Comparison of ENCODE assay signal across 12 cellular contexts in genomic region chr21:45318556-45319341, GRCh38. TPM values are rescaled to one million over a fixed set of nuclear protein-coding genes. Genes with fewer than 3 reads are reported as not detected.
A peak's percentile ranks its signal among the peaks of the same experiment; 100 is the strongest.
DNase-seq lines count a peak whose midpoint lies in the region; ATAC-seq, FAIRE-seq and TF ChIP-seq lines count a peak whose summit lies in the region.
"Had no signal": no experiment of that assay in that cellular context is flagged by ENCODE, and none has a peak within 500 bp of the region (broad histone marks: within the 10 kb centered on the region; RNA-seq: fewer than 3 reads in every experiment).

No MANE protein-coding gene starts in this region.

- peak overlapping the region; percentile 19; the same call in 1 of the 2 replicates for H3K4me2 ChIP-seq in SK-N-SH
- H3K4me2 ChIP-seq in endothelial cell of umbilical vein (ENCODE audit: insufficient read depth, low read length), result no peak overlapping the region
- H3K4me2 ChIP-seq in mesenchymal stem cell (ENCODE audit: low read length, poor library complexity, severe bottlenecking), result no peak overlapping the region

- TF ChIP-seq EP300 in SK-N-SH (IDR thresholded peaks at IDR 0.05; ENCODE audit: borderline replicate concordance in 1 of 2, low read depth in 1 of 2, low read length in 1 of 2), result no peak

- H3K9me3 ChIP-seq in SK-N-SH (no peaks in the 10 kb centered on the region), endothelial cell of umbilical vein (replicated peaks; ENCODE audit: control insufficient read depth, insufficient read depth, low read length) (no peaks in the 10 kb centered on the region), mesenchymal stem cell (ENCODE audit: control insufficient read depth, low read length) (no peaks in the 10 kb centered on the region), tibial artery (no peaks in the 10 kb centered on the region)
- H3K9me3 ChIP-seq in effector memory CD4-positive, alpha-beta T cell (ENCODE audit: control insufficient read depth, low read length), result no peaks in the 10 kb centered on the region

- no peaks in the 10 kb centered on the region for H3K27me3 ChIP-seq in SK-N-SH (ENCODE audit: insufficient read depth)
- H3K27me3 ChIP-seq in endothelial cell of umbilical vein (ENCODE audit: control insufficient read depth in 2 of 2, insufficient read depth in 2 of 2, low read length in 2 of 2), result no peaks in the 10 kb centered on the region
- peaks cover 0 to 15% of the 10 kb centered on the region in 2 experiments for H3K27me3 ChIP-seq in mesenchymal stem cell (ENCODE audit: control insufficient read depth in 1 of 2, insufficient read depth in 1 of 2, low read length in 2 of 2)
- no peaks in the 10 kb centered on the region for H3K27me3 ChIP-seq in tibial artery
- no peaks in the 10 kb centered on the region for H3K27me3 ChIP-seq in effector memory CD4-positive, alpha-beta T cell (replicated peaks; ENCODE audit: control insufficient read depth, insufficient read depth, low read length, poor library complexity, severe bottlenecking)

- peak overlapping the region; percentile 99 for H2BK120ac ChIP-seq in mesenchymal stem cell (ENCODE audit: low read depth, low read length)

- peak overlapping the region; percentile 24 for H2AK5ac ChIP-seq in mesenchymal stem cell (ENCODE audit: low read length, severe bottlenecking)

- H3K4me3 ChIP-seq in SK-N-SH (ENCODE audit: low read depth in 2 of 2, low read length in 1 of 2) (no peak overlapping the region), endothelial cell of umbilical vein (replicated peaks in 1 of 3; ENCODE audit: insufficient read depth in 1 of 3, low read depth in 1 of 3, low read length in 3 of 3) (no peak overlapping the region), mesenchymal stem cell (ENCODE audit: insufficient read depth in 1 of 2, low read depth in 1 of 2, low read length in 2 of 2) (no peak overlapping the region), tibial artery (no peak overlapping the region)
- no peak overlapping the region for H3K4me3 ChIP-seq in effector memory CD4-positive, alpha-beta T cell (ENCODE audit: insufficient read depth, low read depth, low read length, poor library complexity, severe bottlenecking)

- H3F3A ChIP-seq in SK-N-SH (replicated peaks; ENCODE audit: insufficient read depth), result no peaks in the 10 kb centered on the region

- intact Hi-C loops in endothelial cell of umbilical vein (cut with micrococcal nuclease), result loop anchor here (1.0 kb wide), 5 partner anchors 24 to 153 kb away; no protein-coding TSS in a partner anchor
- intact Hi-C loops in tibial artery (cut with DNase I; ENCODE audit: low total_unique reads), result loop anchor here (2.0 kb wide), 1 partner anchor 46 kb away; no protein-coding TSS in a partner anchor

- H2BK12ac ChIP-seq in mesenchymal stem cell (ENCODE audit: low read length in 2 of 2), result peak overlapping the region; percentile 97 to 99

- H3K23ac ChIP-seq in mesenchymal stem cell (ENCODE audit: low read length in 2 of 2), result no peak overlapping the region

- no peak; the same call in 1 of the 3 replicates for ATAC-seq in SK-N-SH treated with all-trans-retinoic acid at 6 μM for 48 hours

- H2BK5ac ChIP-seq in mesenchymal stem cell (ENCODE audit: low read depth, low read length, poor library complexity, severe bottlenecking), result no peak overlapping the region

- no peaks in the 10 kb centered on the region for H4K20me1 ChIP-seq in SK-N-SH (ENCODE audit: insufficient read depth)
- no peaks in the 10 kb centered on the region for H4K20me1 ChIP-seq in endothelial cell of umbilical vein (replicated peaks; ENCODE audit: control insufficient read depth, extremely low read depth, insufficient read depth, low read length)

- no peak overlapping the region for H2AFZ ChIP-seq in SK-N-SH (ENCODE audit: low read depth)
- H2AFZ ChIP-seq in endothelial cell of umbilical vein (ENCODE audit: low read depth, low read length), result no peak overlapping the region
- no peak overlapping the region for H2AFZ ChIP-seq in mesenchymal stem cell (ENCODE audit: low read depth, low read length)

- POLR2A ChIA-PET in SK-N-SH (lab: Yijun Ruan, JAX) (no interaction called here), endothelial cell of umbilical vein (lab: Charles Lee) (interaction anchor here (1.5 kb wide), 1 partner anchor 10 kb away, joined by 3 read pairs; no protein-coding TSS in a partner anchor)

- H3K4me1 ChIP-seq in SK-N-SH (ENCODE audit: control insufficient read depth in 1 of 2, insufficient read depth in 2 of 2, low read depth in 1 of 2, low read length in 1 of 2) (peaks cover 14 to 25% of the 10 kb centered on the region in 2 experiments; a peak in 3 of 4 replicates), endothelial cell of umbilical vein (ENCODE audit: control insufficient read depth, extremely low read depth, insufficient read depth, low read length) (peaks cover 39% of the 10 kb centered on the region), mesenchymal stem cell (ENCODE audit: control insufficient read depth, insufficient read depth, low read depth, low read length) (peaks cover 48% of the 10 kb centered on the region), tibial artery (peaks cover 5 to 72% (median 65%) of the 10 kb centered on the region in 4 donors)
- H3K4me1 ChIP-seq in effector memory CD4-positive, alpha-beta T cell (ENCODE audit: control insufficient read depth, insufficient read depth, low read length, poor library complexity, severe bottlenecking), result peaks cover 13% of the 10 kb centered on the region

- H4K91ac ChIP-seq in mesenchymal stem cell (ENCODE audit: low read length), result peak overlapping the region; percentile 100

- DNase-seq in SK-N-SH (no peak), endothelial cell of umbilical vein (ENCODE audit: low read depth, low spot score) (peak; percentile 93), mesenchymal stem cell (peak; percentile 97), tibial artery (peak; percentile 76 to 97), NCI-H524 treated with DMSO at 0.1 percent for 48 hours (lab: John Stamatoyannopoulos, UW) (no peak)
- DNase-seq in effector CD4-positive, alpha-beta T cell, result no peak
- DNase-seq in effector memory CD4-positive, alpha-beta T cell, result no peak
- DNase-seq: erythroblast, occipital lobe had no signal

- no peak for TF ChIP-seq RAD21 in SK-N-SH (IDR thresholded peaks at IDR 0.05; ENCODE audit: low read length)

- 90% methylated on average over 12 of the region's 22 CpGs for WGBS in SK-N-SH (ENCODE audit: low lambda C conversion rate)
- 24% methylated on average over 22 of the region's 22 CpGs for WGBS in mesenchymal stem cell

- H3K27ac ChIP-seq in SK-N-SH (ENCODE audit: low read depth in 2 of 2, low read length in 1 of 2) (peak overlapping the region in 1 of 2 experiments; percentile 87; a peak in 2 of 4 replicates), endothelial cell of umbilical vein (ENCODE audit: insufficient read depth, low read depth, low read length) (peak overlapping the region; percentile 90), mesenchymal stem cell (ENCODE audit: low read length, poor library complexity, severe bottlenecking) (no peak overlapping the region), tibial artery (peak overlapping the region; percentile 96 to 99)
- H3K27ac ChIP-seq in effector memory CD4-positive, alpha-beta T cell (ENCODE audit: insufficient read depth, low read length, poor library complexity, severe bottlenecking), result no peak overlapping the region
- H3K27ac ChIP-seq: 22Rv1 had no signal

- CTCF ChIA-PET in SK-N-SH (lab: Yijun Ruan, JAX) (interaction anchor here (0.6 to 1.6 kb wide), 3 partner anchors 10 to 29 kb away, joined by 3 to 6 read pairs (median 5); no protein-coding TSS in a partner anchor), endothelial cell of umbilical vein (lab: Charles Lee) (interaction anchor here (1.4 to 3.3 kb wide), 5 partner anchors 10 to 88 kb away, joined by 3 to 27 read pairs (median 6); partner anchors contain the start of gene POFUT2)

- H3K36me3 ChIP-seq in SK-N-SH (replicated peaks in 1 of 2; ENCODE audit: control insufficient read depth in 1 of 2, insufficient read depth in 2 of 2, low read length in 1 of 2) (no peaks in the 10 kb centered on the region), endothelial cell of umbilical vein (ENCODE audit: control insufficient read depth in 2 of 2, extremely low read depth in 1 of 2, insufficient read depth in 2 of 2, low read length in 2 of 2) (no peaks in the 10 kb centered on the region), mesenchymal stem cell (ENCODE audit: control insufficient read depth in 1 of 2, insufficient read depth in 2 of 2, low read depth in 1 of 2, low read length in 2 of 2) (no peaks in the 10 kb centered on the region), tibial artery (no peaks in the 10 kb centered on the region)
- no peaks in the 10 kb centered on the region for H3K36me3 ChIP-seq in effector memory CD4-positive, alpha-beta T cell (ENCODE audit: control insufficient read depth, insufficient read depth, low read length)

- FAIRE-seq in endothelial cell of umbilical vein (lab: Jason Lieb, UNC), result peak; percentile 100
- FAIRE-seq: GM12892 had no signal

- H2BK15ac ChIP-seq in mesenchymal stem cell (ENCODE audit: low read depth, poor library complexity, severe bottlenecking), result peak overlapping the region; percentile 94

- no peaks in the 10 kb centered on the region for H3K9me1 ChIP-seq in endothelial cell of umbilical vein (replicated peaks; ENCODE audit: control insufficient read depth, extremely low read depth, insufficient read depth, low read length)

- peak overlapping the region; percentile 93 to 99 for H3K18ac ChIP-seq in mesenchymal stem cell (ENCODE audit: low read depth in 1 of 2, low read length in 2 of 2)

- TF ChIP-seq POLR2A in endothelial cell of umbilical vein (IDR thresholded peaks at IDR 0.05; ENCODE audit: low read depth, low read length), result no peak

- H3K9ac ChIP-seq in SK-N-SH (no peak overlapping the region), endothelial cell of umbilical vein (replicated peaks; ENCODE audit: extremely low read depth, insufficient read depth, low read length) (peak overlapping the region; percentile 71), mesenchymal stem cell (ENCODE audit: low read length) (no peak overlapping the region)

- BruUV-seq in endothelial cell of umbilical vein (replicated peaks; lab: Mats Ljungman, UMichigan), result no TSS peak

- no peaks in the 10 kb centered on the region for H3K9me2 ChIP-seq in SK-N-SH

- dilution Hi-C loops in endothelial cell of umbilical vein (cut with MboI; ENCODE audit: extremely low pct_ligation_motif_present, low sequenced_read_pairs), result no loop called here

- peak overlapping the region; percentile 98 for H4K8ac ChIP-seq in mesenchymal stem cell (ENCODE audit: low read length)

- H3K79me1 ChIP-seq in mesenchymal stem cell (replicated peaks; ENCODE audit: low read length, poor library complexity, severe bottlenecking), result no peaks in the 10 kb centered on the region

- peak overlapping the region in 1 of 2 experiments; percentile 84 for H3K14ac ChIP-seq in mesenchymal stem cell (ENCODE audit: low read length in 2 of 2)

- H3K79me2 ChIP-seq in SK-N-SH (ENCODE audit: insufficient read depth) (no peaks in the 10 kb centered on the region), endothelial cell of umbilical vein (ENCODE audit: control insufficient read depth, insufficient read depth, low read length) (no peaks in the 10 kb centered on the region)

- no peak for TF ChIP-seq CTCF in SK-N-SH (IDR thresholded peaks at IDR 0.05)
- TF ChIP-seq CTCF in endothelial cell of umbilical vein (IDR thresholded peaks at IDR 0.05; ENCODE audit: extremely low read depth in 1 of 2, insufficient read depth in 1 of 2, low read depth in 1 of 2, low read length in 2 of 2), result no peak
- no peak for TF ChIP-seq CTCF in tibial artery (IDR thresholded peaks at IDR 0.05)

- H3K4ac ChIP-seq in mesenchymal stem cell (ENCODE audit: low read depth in 1 of 2, low read length in 2 of 2), result peak overlapping the region; percentile 97 to 99

RNA-seq across cellular contexts. Expression of gene POFUT2, which starts 31.1 kb away (rescaled TPM):
- 45.5 and 53.3 TPM in 2 replicates for polyA plus RNA-seq in SK-N-SH (2012; rRNA removed)
- polyA plus RNA-seq in SK-N-SH (2012; cell fraction: cytosol; rRNA removed), result 27.6 and 33.4 TPM in 2 replicates
- 208 and 214 TPM in 2 replicates for polyA plus RNA-seq in SK-N-SH (2012; cell fraction: nucleus; rRNA removed)
- 47.5 and 48.9 TPM in 2 replicates for total RNA-seq in endothelial cell of umbilical vein
- 29.6 and 30.7 TPM in 2 replicates for polyA plus RNA-seq in endothelial cell of umbilical vein
- 23.4 and 24.8 TPM in 2 replicates for polyA plus RNA-seq in endothelial cell of umbilical vein (2011; cell fraction: cytosol; rRNA removed)
- polyA plus RNA-seq in endothelial cell of umbilical vein (2011; cell fraction: nucleus; rRNA removed), result 111 and 122 TPM in 2 replicates
- 34.1 and 48.5 TPM in 2 replicates for polyA plus RNA-seq in endothelial cell of umbilical vein (2012)
- 22.6 and 24.2 TPM in 2 replicates for polyA minus RNA-seq in endothelial cell of umbilical vein
- 1.6 TPM for polyA minus RNA-seq in endothelial cell of umbilical vein (2011; cell fraction: cytosol; rRNA and poly(A)+ RNA removed)
- 33.7 and 49.5 TPM in 2 replicates for polyA minus RNA-seq in endothelial cell of umbilical vein (2011; cell fraction: nucleus; rRNA and poly(A)+ RNA removed)
- polyA plus RNA-seq in mesenchymal stem cell (2013, experiment 1 of 2), result 75.1 TPM
- polyA plus RNA-seq in mesenchymal stem cell (2013, experiment 2 of 2), result 76.3 TPM

Comparison
In these comparisons a context has a peak if more than half of its experiments do, and no peak if none do; other contexts are left out.
1. DNase-seq: peak in endothelial cell of umbilical vein (single experiment), mesenchymal stem cell (single experiment) and tibial artery (2 of 2); none in SK-N-SH (single experiment), effector CD4-positive, alpha-beta T cell (single experiment), NCI-H524 treated with DMSO at 0.1 percent for 48 hours (single experiment) and effector memory CD4-positive, alpha-beta T cell (0 of 3).
2. H3K27ac ChIP-seq: peak in endothelial cell of umbilical vein (single experiment) and tibial artery (2 of 2); none in mesenchymal stem cell (single experiment) and effector memory CD4-positive, alpha-beta T cell (single experiment).